In the genomic region with DNA sequence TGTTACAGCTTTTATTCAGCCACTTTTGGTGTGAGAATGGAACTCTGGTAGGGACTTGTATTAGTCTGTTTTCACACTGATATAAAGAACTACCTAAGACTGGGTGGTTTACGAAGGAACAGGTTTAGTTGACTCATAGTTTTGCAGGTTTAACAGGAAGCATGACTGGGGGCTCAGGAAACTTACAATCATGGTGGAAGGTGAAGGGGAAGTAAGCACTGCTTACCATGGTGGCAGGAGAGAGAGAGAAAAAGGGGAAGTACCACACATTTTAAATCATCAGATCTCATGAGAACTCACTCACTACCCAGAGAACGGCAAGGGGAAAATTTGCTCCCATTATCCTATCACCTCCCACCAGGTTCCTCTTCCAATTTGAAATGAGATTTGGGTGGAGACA, we compare ENCODE assay signal across 20 cellular contexts.
"Had no signal": no experiment of that assay in that cellular context is flagged by ENCODE, and none has a peak within 500 bp of the region (broad histone marks: within the 10 kb centered on the region; RNA-seq: fewer than 3 reads in every experiment).

No MANE protein-coding gene starts in this region.

- H3K4me3 Mint-ChIP-seq: activated CD8-positive, alpha-beta memory T cell treated with anti-CD3 and anti-CD28 coated beads, Interleukin-2, amount 10 ng/mL, durations not matched to agents 7 days and 5 days; activated naive CD4-positive, alpha-beta T cell treated with anti-CD3 and anti-CD28 coated beads, Interleukin-2, amount 50 U/mL, for 24 hours; activated T-cell treated with anti-CD3 and anti-CD28 coated beads, Interleukin-2, amount 50 U/mL, for 24 hours; nephron; stimulated activated effector memory CD8-positive, alpha-beta T cell treated with anti-CD3 and anti-CD28 coated beads, Interleukin-12 subunit alpha, Interleukin-12 subunit beta, amount 100 ng/mL, for 72 hours had no signal

- H3K27ac Mint-ChIP-seq: activated CD8-positive, alpha-beta memory T cell treated with anti-CD3 and anti-CD28 coated beads, Interleukin-2, amount 10 ng/mL, durations not matched to agents 7 days and 5 days; activated naive CD4-positive, alpha-beta T cell treated with anti-CD3 and anti-CD28 coated beads, Interleukin-2, amount 50 U/mL, for 24 hours; activated T-cell treated with anti-CD3 and anti-CD28 coated beads, Interleukin-2, amount 50 U/mL, for 24 hours; nephron; stimulated activated effector memory CD8-positive, alpha-beta T cell treated with anti-CD3 and anti-CD28 coated beads, Interleukin-12 subunit alpha, Interleukin-12 subunit beta, amount 100 ng/mL, for 72 hours had no signal

- ATAC-seq: activated CD8-positive, alpha-beta memory T cell treated with anti-CD3 and anti-CD28 coated beads, Interleukin-2, amount 10 ng/mL, durations not matched to agents 7 days and 5 days; gastrocnemius medialis; heart right ventricle; left ventricle myocardium superior; psoas muscle; right lobe of liver; stimulated activated effector memory CD8-positive, alpha-beta T cell treated with anti-CD3 and anti-CD28 coated beads, Interleukin-12 subunit alpha, Interleukin-12 subunit beta, amount 100 ng/mL, for 72 hours had no signal

- DNase-seq: activated CD4-positive, alpha-beta T cell treated with anti-CD3 and anti-CD28 coated beads for 1 hour; activated CD4-positive, alpha-beta T cell treated with anti-CD3 and anti-CD28 coated beads, Interleukin-2, amount 50 U/mL, for 48 hours; activated CD8-positive, alpha-beta memory T cell treated with anti-CD3 and anti-CD28 coated beads, Interleukin-2, amount 10 ng/mL, durations not matched to agents 7 days and 5 days; activated effector memory CD4-positive, alpha-beta T cell treated with Interleukin-2 at 50 U/mL for 16 hours; activated T-cell treated with anti-CD3 and anti-CD28 coated beads, Interleukin-2, amount 50 U/mL, for 24 hours; central memory CD4-positive, alpha-beta T cell; effector memory CD4-positive, alpha-beta T cell; gastrocnemius medialis; heart right ventricle; kidney; left ventricle myocardium superior; mesenchymal stem cell; psoas muscle; right lobe of liver had no signal

- H3K27me3 Mint-ChIP-seq: activated CD8-positive, alpha-beta memory T cell treated with anti-CD3 and anti-CD28 coated beads, Interleukin-2, amount 10 ng/mL, durations not matched to agents 7 days and 5 days; activated naive CD4-positive, alpha-beta T cell treated with anti-CD3 and anti-CD28 coated beads, Interleukin-2, amount 50 U/mL, for 24 hours; activated T-cell treated with anti-CD3 and anti-CD28 coated beads, Interleukin-2, amount 50 U/mL, for 24 hours had no signal

- H3K36me3 Mint-ChIP-seq: activated CD8-positive, alpha-beta memory T cell treated with anti-CD3 and anti-CD28 coated beads, Interleukin-2, amount 10 ng/mL, durations not matched to agents 7 days and 5 days; activated naive CD4-positive, alpha-beta T cell treated with anti-CD3 and anti-CD28 coated beads, Interleukin-2, amount 50 U/mL, for 24 hours; stimulated activated effector memory CD8-positive, alpha-beta T cell treated with anti-CD3 and anti-CD28 coated beads, Interleukin-12 subunit alpha, Interleukin-12 subunit beta, amount 100 ng/mL, for 72 hours had no signal

- H3K36me3 ChIP-seq: gastrocnemius medialis, heart right ventricle, right lobe of liver, tibial nerve, vagina had no signal

- H3K27me3 ChIP-seq: gastrocnemius medialis, heart right ventricle, right lobe of liver, tibial nerve, vagina had no signal

- H3K9me3 ChIP-seq: gastrocnemius medialis, psoas muscle, right lobe of liver, vagina had no signal

- H3K4me1 Mint-ChIP-seq: activated CD8-positive, alpha-beta memory T cell treated with anti-CD3 and anti-CD28 coated beads, Interleukin-2, amount 10 ng/mL, durations not matched to agents 7 days and 5 days; activated naive CD4-positive, alpha-beta T cell treated with anti-CD3 and anti-CD28 coated beads, Interleukin-2, amount 50 U/mL, for 24 hours; nephron; stimulated activated effector memory CD8-positive, alpha-beta T cell treated with anti-CD3 and anti-CD28 coated beads, Interleukin-12 subunit alpha, Interleukin-12 subunit beta, amount 100 ng/mL, for 72 hours had no signal

- H3K4me3 ChIP-seq: gastrocnemius medialis, heart right ventricle, psoas muscle, right lobe of liver, tibial nerve, vagina had no signal

- H3K27ac ChIP-seq: epithelial cell of prostate, gastrocnemius medialis, heart right ventricle, psoas muscle, right lobe of liver, tibial nerve, vagina had no signal
